19 cellular contexts compared by ENCODE assay signal in genomic region chr2:216539120-216539519, GRCh38. TPM values are rescaled to one million over a fixed set of nuclear protein-coding genes. Genes with fewer than 3 reads are reported as not detected.
DNase-seq lines count a peak whose midpoint lies in the region; ATAC-seq and TF ChIP-seq lines count a peak whose summit lies in the region.
"Had no signal": no experiment of that assay in that cellular context is flagged by ENCODE, and none has a peak within 500 bp of the region (broad histone marks: within the 10 kb centered on the region; RNA-seq: fewer than 3 reads in every experiment).

No MANE protein-coding gene starts in this region.

- POLR2A ChIA-PET in A673 (lab: Charles Lee; ENCODE audit: low non-redundant PET) = interaction anchor here (0.6 kb wide), 1 partner anchor 29 kb away, joined by 9 read pairs; no protein-coding TSS in a partner anchor

- 89% methylated on average over 3 of the region's 4 CpGs for WGBS in right lobe of liver (ENCODE audit: insufficient coverage, low coverage, low lambda C conversion rate, missing lambda C conversion rate)

- no TSS peak for BruUV-seq in A673 (replicated peaks; lab: Mats Ljungman, UMichigan)

- H3K27me3 ChIP-seq in A673 (replicated peaks; ENCODE audit: insufficient read depth, low read depth, low read length, poor library complexity) (no peaks in the 10 kb centered on the region), ascending aorta (no peaks in the 10 kb centered on the region), right lobe of liver (no peaks in the 10 kb centered on the region), vagina (no peaks in the 10 kb centered on the region)
- H3K27me3 ChIP-seq: left lung had no signal

- no peaks in the 10 kb centered on the region for H3K36me3 ChIP-seq in A673 (ENCODE audit: insufficient read depth, low read length, poor library complexity, severe bottlenecking)
- H3K36me3 ChIP-seq in ascending aorta = no peaks in the 10 kb centered on the region
- no peaks in the 10 kb centered on the region for H3K36me3 ChIP-seq in right lobe of liver
- H3K36me3 ChIP-seq in vagina = no peaks in the 10 kb centered on the region
- H3K36me3 ChIP-seq: left lung had no signal

- intact Hi-C loops in A673 (cut with micrococcal nuclease; ENCODE audit: unreplicated experiment) (no loop called here), ascending aorta (cut with DNase I) (no loop called here), right lobe of liver (cut with DNase I) (no loop called here), vagina (cut with DNase I) (no loop called here)

- H3K27ac ChIP-seq in 22Rv1 = peak overlapping the region; percentile 50
- peak overlapping the region; percentile 90 for H3K27ac ChIP-seq in A673 (ENCODE audit: low read depth, low read length, poor library complexity, severe bottlenecking)
- peak overlapping the region; percentile 76 to 87 for H3K27ac ChIP-seq in ascending aorta
- H3K27ac ChIP-seq in right lobe of liver = peak overlapping the region in 2 of 3 donors; percentile 42 to 66
- no peak overlapping the region for H3K27ac ChIP-seq in vagina
- H3K27ac ChIP-seq: left lung, psoas muscle had no signal

- H3K4me1 ChIP-seq in A673 (ENCODE audit: insufficient read depth, low read length, poor library complexity, severe bottlenecking) (peaks cover 55% of the 10 kb centered on the region), ascending aorta (peaks cover 29 to 42% of the 10 kb centered on the region in 2 donors), right lobe of liver (peaks cover 0 to 27% (median 11%) of the 10 kb centered on the region in 4 donors), vagina (peaks cover 46% of the 10 kb centered on the region)
- H3K4me1 ChIP-seq: Caco-2 had no signal

- H3K4me3 ChIP-seq in A673 (ENCODE audit: low read depth, low read length, poor library complexity, severe bottlenecking) = no peak overlapping the region
- no peak overlapping the region for H3K4me3 ChIP-seq in ascending aorta
- H3K4me3 ChIP-seq in right lobe of liver = no peak overlapping the region
- H3K4me3 ChIP-seq in vagina = no peak overlapping the region
- H3K4me3 ChIP-seq: left lung, psoas muscle had no signal

- TF ChIP-seq CTCF in 22Rv1 (IDR thresholded peaks at IDR 0.05) = no peak
- no peak for TF ChIP-seq CTCF in A673 (conservative IDR thresholded peaks at IDR 0.05; ENCODE audit: low read depth, low read length)
- no peak for TF ChIP-seq CTCF in ascending aorta (IDR thresholded peaks at IDR 0.05)
- TF ChIP-seq CTCF in right lobe of liver (IDR thresholded peaks at IDR 0.05) = no peak
- no peak for TF ChIP-seq CTCF in vagina (IDR thresholded peaks at IDR 0.05)

- DNase-seq in A673 (ENCODE audit: low spot score) = no peak
- no peak for DNase-seq in ascending aorta (ENCODE audit: low spot score in 2 of 2)
- DNase-seq in right lobe of liver = no peak
- DNase-seq in vagina (ENCODE audit: extremely low spot score in 2 of 2) = no peak
- DNase-seq: activated CD4-positive, alpha-beta T cell treated with anti-CD3 and anti-CD28 coated beads for 4 hours; activated CD8-positive, alpha-beta T cell treated with anti-CD3 and anti-CD28 coated beads, Interleukin-2, amount 10 ng/mL, durations not matched to agents 7 days and 5 days; amygdala; Caco-2; effector CD8-positive, alpha-beta T cell; H9; left lung; NCI-H1694; NCI-H2171 treated with DMSO at 0.1 percent for 48 hours; psoas muscle; T-helper 9 cell had no signal

- TF ChIP-seq POLR2A in right lobe of liver (IDR thresholded peaks at IDR 0.05) (no peak), vagina (IDR thresholded peaks at IDR 0.05) (no peak)

- H3K9me3 ChIP-seq in A673 (ENCODE audit: low read depth, low read length, poor library complexity, severe bottlenecking) = no peaks in the 10 kb centered on the region
- no peaks in the 10 kb centered on the region for H3K9me3 ChIP-seq in ascending aorta
- H3K9me3 ChIP-seq in right lobe of liver = no peaks in the 10 kb centered on the region
- no peaks in the 10 kb centered on the region for H3K9me3 ChIP-seq in vagina
- H3K9me3 ChIP-seq: Caco-2, left lung, psoas muscle had no signal

- CTCF ChIA-PET in A673 (lab: Charles Lee) = interaction anchor here (0.6 kb wide), 1 partner anchor 144 kb away, joined by 4 read pairs; no protein-coding TSS in a partner anchor

- no peak for ATAC-seq in right lobe of liver
- ATAC-seq in HG03108 (IDR thresholded peaks at IDR 0.05; ENCODE audit: unreplicated experiment) = no peak
- ATAC-seq in HG02884 (IDR thresholded peaks at IDR 0.05; ENCODE audit: unreplicated experiment) = no peak
- ATAC-seq: activated CD8-positive, alpha-beta T cell treated with anti-CD3 and anti-CD28 coated beads, Interleukin-2, amount 10 ng/mL, durations not matched to agents 7 days and 5 days; stimulated activated effector memory CD8-positive, alpha-beta T cell treated with anti-CD3 and anti-CD28 coated beads, Interleukin-12 subunit alpha, Interleukin-12 subunit beta, amount 100 ng/mL, for 72 hours had no signal

RNA-seq across cellular contexts. Expression of gene RPL37A, which starts 40.5 kb away (rescaled TPM):
- total RNA-seq in A673 (2021) (2,455 and 2,535 TPM in 2 replicates), ascending aorta (493 TPM), right lobe of liver (100 to 1,000 TPM; 383 to 894 (median 710) TPM), vagina (1,089 TPM)
